Comparison of ENCODE assay signal across 8 cellular contexts in the genomic region with DNA sequence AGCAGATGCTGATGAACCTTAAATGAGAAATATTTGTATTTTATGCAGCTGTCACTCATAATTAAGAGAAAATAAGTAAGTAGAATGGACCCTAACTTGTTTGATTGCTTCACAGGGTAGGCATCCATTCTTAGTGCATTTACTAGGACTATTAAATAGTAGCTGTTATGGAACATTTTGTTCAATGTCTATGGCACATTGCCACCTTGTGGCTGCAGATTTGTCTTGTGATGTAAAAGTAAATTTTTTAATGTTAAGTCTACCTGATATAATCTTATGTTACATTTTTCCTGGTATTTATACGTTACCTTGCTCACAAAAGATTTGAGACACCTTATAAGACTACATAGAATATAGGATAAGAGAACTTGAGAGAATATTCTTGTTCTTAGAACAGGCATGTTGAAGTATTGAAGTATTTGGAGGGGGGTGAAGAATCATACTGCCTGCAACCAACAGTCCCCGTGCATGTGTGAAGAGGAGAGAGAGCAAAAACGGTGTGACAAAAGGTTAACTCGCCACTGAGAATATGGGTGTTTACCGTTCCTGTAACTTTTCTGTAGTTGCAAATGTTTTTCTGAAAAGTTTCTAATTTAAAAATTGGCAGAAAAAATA.
DNase-seq lines count a peak whose midpoint lies in the region; ATAC-seq and TF ChIP-seq lines count a peak whose summit lies in the region.

No MANE protein-coding gene starts in this region.

- H3K4me3 ChIP-seq in retinal pigment epithelial cell (ENCODE audit: low read length) = no peak overlapping the region

- no peak overlapping the region for H3K4me3 Mint-ChIP-seq in stimulated activated naive CD8-positive, alpha-beta T cell treated with anti-CD3 and anti-CD28 coated beads, Interleukin-15, amount 100 ng/mL, for 72 hours
- H3K4me3 Mint-ChIP-seq in activated CD4-positive, alpha-beta memory T cell treated with anti-CD3 and anti-CD28 coated beads for 36 hours = no peak overlapping the region

- ATAC-seq in stimulated activated naive CD8-positive, alpha-beta T cell treated with anti-CD3 and anti-CD28 coated beads, Interleukin-15, Interleukin-2, amounts not matched to agents 100 U/mL and 50 U/mL, for 24 hours = no peak
- ATAC-seq in stimulated activated naive CD8-positive, alpha-beta T cell treated with anti-CD3 and anti-CD28 coated beads, Interleukin-15, amount 100 ng/mL, for 72 hours = no peak
- ATAC-seq in Right ventricle myocardium superior (ENCODE audit: poor library complexity) (peak; percentile 80), HG03135 (IDR thresholded peaks at IDR 0.05; ENCODE audit: unreplicated experiment) (no peak)
- no peak for ATAC-seq in activated CD4-positive, CD25-positive, alpha-beta regulatory T cell treated with anti-CD3 and anti-CD28 coated beads, Interleukin-2, amount 50 U/mL, for 24 hours

- peak; percentile 26 for DNase-seq in stimulated activated naive CD8-positive, alpha-beta T cell treated with anti-CD3 and anti-CD28 coated beads, Interleukin-15, Interleukin-2, amounts not matched to agents 100 U/mL and 50 U/mL, for 24 hours
- no peak for DNase-seq in stimulated activated naive CD8-positive, alpha-beta T cell treated with anti-CD3 and anti-CD28 coated beads, Interleukin-15, amount 100 ng/mL, for 72 hours
- DNase-seq in NCI-H2081 treated with DMSO at 0.1 percent for 48 hours (lab: John Stamatoyannopoulos, UW) (peak; percentile 20), Right ventricle myocardium superior (no peak), retinal pigment epithelial cell (ENCODE audit: low read depth) (peak; percentile 22)
- peak; percentile 37 for DNase-seq in activated CD4-positive, alpha-beta memory T cell treated with anti-CD3 and anti-CD28 coated beads for 36 hours

- peak; percentile 55 for TF ChIP-seq CTCF in retinal pigment epithelial cell (conservative IDR thresholded peaks at IDR 0.05; ENCODE audit: low read depth, low read length)

- CTCF ChIA-PET in activated CD4-positive, alpha-beta memory T cell treated with anti-CD3 and anti-CD28 coated beads for 36 hours (lab: Charles Lee) = interaction anchor here (0.6 to 6.4 kb wide), 10 partner anchors 9 to 461 kb away, joined by 3 to 100 read pairs (median 3); no protein-coding TSS in a partner anchor

- no peaks in the 10 kb centered on the region for H3K36me3 Mint-ChIP-seq in activated CD4-positive, alpha-beta memory T cell treated with anti-CD3 and anti-CD28 coated beads for 36 hours

- no peaks in the 10 kb centered on the region for H3K9me3 Mint-ChIP-seq in stimulated activated naive CD8-positive, alpha-beta T cell treated with anti-CD3 and anti-CD28 coated beads, Interleukin-15, amount 100 ng/mL, for 72 hours
- no peaks in the 10 kb centered on the region for H3K9me3 Mint-ChIP-seq in activated CD4-positive, alpha-beta memory T cell treated with anti-CD3 and anti-CD28 coated beads for 36 hours

- peaks cover 23% of the 10 kb centered on the region for H3K27me3 Mint-ChIP-seq in stimulated activated naive CD8-positive, alpha-beta T cell treated with anti-CD3 and anti-CD28 coated beads, Interleukin-15, amount 100 ng/mL, for 72 hours
- H3K27me3 Mint-ChIP-seq in activated CD4-positive, alpha-beta memory T cell treated with anti-CD3 and anti-CD28 coated beads for 36 hours = peaks cover 15% of the 10 kb centered on the region

- intact Hi-C loops in activated CD4-positive, alpha-beta memory T cell treated with anti-CD3 and anti-CD28 coated beads for 36 hours (cut with micrococcal nuclease) = loop anchor here (1.0 to 5.0 kb wide), 2 partner anchors 450 to 585 kb away; no protein-coding TSS in a partner anchor
- intact Hi-C loops in Right ventricle myocardium superior (cut with DNase I) = loop anchor here (5.0 kb wide), 1 partner anchor 450 kb away; no protein-coding TSS in a partner anchor

- no peaks in the 10 kb centered on the region for H3K4me1 Mint-ChIP-seq in stimulated activated naive CD8-positive, alpha-beta T cell treated with anti-CD3 and anti-CD28 coated beads, Interleukin-15, amount 100 ng/mL, for 72 hours
- no peaks in the 10 kb centered on the region for H3K4me1 Mint-ChIP-seq in activated CD4-positive, alpha-beta memory T cell treated with anti-CD3 and anti-CD28 coated beads for 36 hours (ENCODE audit: low read depth)

- POLR2A ChIA-PET in activated CD4-positive, alpha-beta memory T cell treated with anti-CD3 and anti-CD28 coated beads for 36 hours (lab: Charles Lee) = interaction anchor here (0.7 kb wide), 1 partner anchor 450 kb away, joined by 3 read pairs; no protein-coding TSS in a partner anchor

- H3K27ac Mint-ChIP-seq in stimulated activated naive CD8-positive, alpha-beta T cell treated with anti-CD3 and anti-CD28 coated beads, Interleukin-15, amount 100 ng/mL, for 72 hours = no peak overlapping the region
- H3K27ac Mint-ChIP-seq in activated CD4-positive, alpha-beta memory T cell treated with anti-CD3 and anti-CD28 coated beads for 36 hours = no peak overlapping the region

Comparison
In these comparisons a context has a peak if more than half of its experiments do, and no peak if none do; other contexts are left out.
1. DNase-seq: peak in stimulated activated naive CD8-positive, alpha-beta T cell treated with anti-CD3 and anti-CD28 coated beads, Interleukin-15, Interleukin-2, amounts not matched to agents 100 U/mL and 50 U/mL, for 24 hours (single experiment), NCI-H2081 treated with DMSO at 0.1 percent for 48 hours (single experiment), activated CD4-positive, alpha-beta memory T cell treated with anti-CD3 and anti-CD28 coated beads for 36 hours (single experiment) and retinal pigment epithelial cell (single experiment); none in stimulated activated naive CD8-positive, alpha-beta T cell treated with anti-CD3 and anti-CD28 coated beads, Interleukin-15, amount 100 ng/mL, for 72 hours (0 of 2) and Right ventricle myocardium superior (single experiment).